12 cellular contexts compared by ENCODE assay signal in the genomic region with DNA sequence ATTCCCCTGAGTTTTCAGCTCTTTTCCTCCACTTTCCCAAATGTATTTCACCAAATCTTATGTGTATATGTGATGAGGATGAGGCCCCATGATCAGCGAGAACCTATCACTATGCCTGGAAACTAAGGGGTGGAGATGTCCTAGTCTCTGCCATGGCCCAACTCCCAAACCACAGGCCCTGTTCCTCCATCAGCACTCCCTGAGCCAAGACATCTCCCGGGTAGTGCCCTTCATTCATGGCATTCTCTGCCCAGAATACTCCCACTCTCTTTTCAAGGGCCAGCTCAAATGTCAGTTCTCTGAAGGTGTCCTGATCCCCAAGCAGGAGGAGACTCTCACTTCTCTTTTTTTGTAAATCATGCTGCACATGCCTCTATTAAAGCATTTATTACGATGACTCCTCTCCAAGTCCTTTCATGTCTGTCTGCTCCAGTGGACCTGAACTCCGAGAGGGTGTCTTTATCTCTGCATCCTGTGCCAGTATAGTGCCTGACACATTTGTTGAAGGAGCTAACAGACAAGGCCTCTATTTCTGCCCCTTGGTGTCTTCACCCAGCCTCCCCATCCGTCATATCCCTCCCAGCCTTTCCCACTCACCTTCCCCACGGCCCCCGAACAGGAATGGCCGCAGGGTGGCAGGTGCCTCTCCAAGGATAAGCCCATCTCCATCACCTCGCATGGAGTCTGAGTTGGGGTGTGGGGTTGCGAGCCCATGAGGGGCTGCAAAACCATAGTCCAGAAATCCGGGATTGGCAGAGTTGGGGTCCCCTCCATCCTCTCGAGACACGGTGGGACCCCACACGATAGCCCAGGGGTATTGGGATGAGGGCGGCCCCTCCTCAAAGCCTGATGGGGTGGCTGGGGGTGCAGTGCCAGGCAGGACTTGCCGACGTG. TPM values are rescaled to one million over a fixed set of nuclear protein-coding genes. Genes with fewer than 3 reads are reported as not detected.
DNase-seq lines count a peak whose midpoint lies in the region; ATAC-seq and TF ChIP-seq lines count a peak whose summit lies in the region.
"Had no signal": no experiment of that assay in that cellular context is flagged by ENCODE, and none has a peak within 500 bp of the region (broad histone marks: within the 10 kb centered on the region; RNA-seq: fewer than 3 reads in every experiment).

No MANE protein-coding gene starts in this region.

- peak overlapping the region; percentile 3; the same call in 1 of the 2 replicates for H3K27ac ChIP-seq in SU-DHL-6 (ENCODE audit: low read depth, low read length)
- H3K27ac ChIP-seq: cardiac muscle cell had no signal

- DNase-seq in GM06990 (ENCODE audit: extremely low read depth, insufficient read length): peak; percentile 63
- peak; percentile 41 for DNase-seq in myocyte (ENCODE audit: low read depth)
- no peak for DNase-seq in AG08395 (ENCODE audit: low spot score)
- DNase-seq in LoVo (ENCODE audit: low spot score): no peak
- no peak for DNase-seq in HEK293T (ENCODE audit: extremely low spot score)
- DNase-seq: effector memory CD4-positive, alpha-beta T cell; KG1 had no signal

- H3K27me3 ChIP-seq in GM06990 (replicated peaks; ENCODE audit: control insufficient read depth, insufficient read depth, low read length): peaks cover 1% of the 10 kb centered on the region; the same call in 1 of the 2 replicates
- no peaks in the 10 kb centered on the region for H3K27me3 ChIP-seq in SU-DHL-6 (ENCODE audit: low read length)

- H3F3A ChIP-seq in SU-DHL-6 (ENCODE audit: insufficient read depth): no peaks in the 10 kb centered on the region

- H4K20me1 ChIP-seq in SU-DHL-6 (ENCODE audit: low read depth, low read length): no peaks in the 10 kb centered on the region

- CTCF ChIA-PET in HEK293T (lab: Yijun Ruan, JAX): interaction anchor here (2.3 kb wide), 1 partner anchor 7 kb away, joined by 12 read pairs; the partner anchor contains the start of gene ZNF384

- H3K4me2 ChIP-seq in SU-DHL-6 (ENCODE audit: low read depth, low read length, poor library complexity, severe bottlenecking): peak overlapping the region; percentile 7

- H3K9me2 ChIP-seq in SU-DHL-6 (replicated peaks; ENCODE audit: insufficient read depth, low read length): no peaks in the 10 kb centered on the region

- ATAC-seq in HG03175 (IDR thresholded peaks at IDR 0.05; ENCODE audit: unreplicated experiment) (peak; percentile 53), GM18907 (IDR thresholded peaks at IDR 0.05; ENCODE audit: unreplicated experiment) (no peak)

- H3K79me2 ChIP-seq in SU-DHL-6 (ENCODE audit: insufficient read depth, low read length): no peaks in the 10 kb centered on the region

- no peaks in the 10 kb centered on the region for H3K9me3 ChIP-seq in SU-DHL-6 (ENCODE audit: insufficient read depth, low read length)

- H3K4me3 ChIP-seq in GM06990 (replicated peaks; ENCODE audit: low read depth, low read length) (no peak overlapping the region), SU-DHL-6 (ENCODE audit: insufficient read depth, low read length, poor library complexity, severe bottlenecking) (no peak overlapping the region)
- H3K4me3 ChIP-seq: cardiac muscle cell had no signal

- H3K36me3 ChIP-seq in GM06990 (ENCODE audit: control insufficient read depth, insufficient read depth, low read length) (no peaks in the 10 kb centered on the region), SU-DHL-6 (ENCODE audit: low read length) (no peaks in the 10 kb centered on the region)
- H3K36me3 ChIP-seq: cardiac muscle cell had no signal

- peak overlapping the region; percentile 22; the same call in 1 of the 2 replicates for H3K9ac ChIP-seq in SU-DHL-6 (ENCODE audit: low read length)

- POLR2A ChIA-PET in HEK293T (lab: Yijun Ruan, JAX): interaction anchor here (1.0 kb wide), 1 partner anchor 57 kb away, joined by 3 read pairs; the partner anchor contains the start of gene MLF2

- H2AFZ ChIP-seq in SU-DHL-6 (ENCODE audit: low read depth, low read length, severe bottlenecking): no peak overlapping the region

- TF ChIP-seq CTCF in GM06990 (IDR thresholded peaks at IDR 0.05; ENCODE audit: insufficient read depth, low read length, poor library complexity, severe bottlenecking) (no peak), SU-DHL-6 (IDR thresholded peaks at IDR 0.05; ENCODE audit: insufficient read depth, low read length, poor library complexity, severe bottlenecking) (no peak)

TF ChIP-seq in HEK293T, 16 proteins besides CTCF, POLR2A, EP300 and RAD21:
- no peak for TF ChIP-seq ARNT (IDR thresholded peaks at IDR 0.05)

RNA-seq across cellular contexts. Expression of gene PIANP, which starts 3.7 kb away (rescaled TPM):
- total RNA-seq in myocyte: not detected in 2 replicates
- polyA plus RNA-seq in myocyte (2012): 0.77 TPM
- total RNA-seq: SK-MEL-5 had no signal

RNA-seq across cellular contexts. Expression of gene ZNF384, which starts 7.8 kb away (rescaled TPM):
- total RNA-seq in myocyte: 16.9 and 22.3 TPM in 2 replicates
- polyA plus RNA-seq in myocyte (2012): 50.4 TPM

RNA-seq across cellular contexts. Expression of gene COPS7A, which starts 26.9 kb away (rescaled TPM):
- 118 and 125 TPM in 2 replicates for total RNA-seq in myocyte
- polyA plus RNA-seq in myocyte (2012): 139 TPM

RNA-seq across cellular contexts. Expression of gene ING4, which starts 34.0 kb away (rescaled TPM):
- total RNA-seq in myocyte: 41.0 and 53.8 TPM in 2 replicates
- 61.6 TPM for polyA plus RNA-seq in myocyte (2012)

RNA-seq across cellular contexts. Expression of gene ACRBP, which starts 49.7 kb away (rescaled TPM):
- total RNA-seq in myocyte: 0.16 TPM in 2 replicates
- 0.40 TPM for polyA plus RNA-seq in myocyte (2012)

Comparison
In these comparisons a context has a peak if more than half of its experiments do, and no peak if none do; other contexts are left out.
1. DNase-seq: peak in GM06990 (single experiment) and myocyte (single experiment); none in AG08395 (single experiment), LoVo (single experiment) and HEK293T (single experiment).